In genomic region chr2:170267071-170267470, GRCh38 we compare ENCODE assay signal across 8 cellular contexts.
"Had no signal": no experiment of that assay in that cellular context is flagged by ENCODE, and none has a peak within 500 bp of the region (broad histone marks: within the 10 kb centered on the region; RNA-seq: fewer than 3 reads in every experiment).

No MANE protein-coding gene starts in this region.

- H3K4me3 ChIP-seq: GM12878 had no signal

- DNase-seq: GDM1, GF-D8 had no signal

- ATAC-seq: GM12878 had no signal

- FAIRE-seq: G401.6, GM12878, GM12891, GM12892, GM18507, GM19239 had no signal
